Comparison of ENCODE assay signal across 23 cellular contexts in the genomic region with DNA sequence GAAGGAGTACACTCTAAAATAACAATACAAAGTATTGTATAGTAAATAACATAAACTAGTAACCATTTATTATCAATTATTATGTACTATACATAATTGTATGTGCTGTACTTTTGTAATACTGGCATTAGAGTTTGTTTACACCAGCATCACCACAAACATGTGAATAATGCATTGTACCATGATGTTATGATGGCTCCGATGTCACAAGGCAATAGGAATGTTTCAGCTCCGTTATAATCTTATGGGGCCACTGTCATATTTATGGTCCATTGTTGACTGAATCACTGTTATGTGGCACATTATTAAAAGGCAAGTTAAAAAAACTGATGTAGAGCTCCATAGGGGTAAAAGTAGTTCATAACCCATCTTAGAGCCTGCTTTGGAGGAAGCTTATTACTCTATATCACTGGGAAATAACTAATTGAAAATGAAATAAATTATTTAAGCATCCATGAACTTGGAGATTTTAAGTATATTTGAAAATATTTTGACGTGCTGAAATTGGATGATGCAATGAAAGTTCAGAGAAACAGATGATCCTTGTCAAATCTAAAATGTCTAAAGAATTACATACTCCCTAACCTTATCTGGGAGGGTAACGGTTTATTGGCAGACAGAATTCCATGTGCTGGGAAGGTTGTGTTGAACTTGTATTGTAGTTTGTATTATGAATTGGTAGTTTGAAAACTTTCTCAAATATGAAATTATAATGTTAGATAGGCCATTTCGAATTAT.
"Had no signal": no experiment of that assay in that cellular context is flagged by ENCODE, and none has a peak within 500 bp of the region (broad histone marks: within the 10 kb centered on the region; RNA-seq: fewer than 3 reads in every experiment).

No MANE protein-coding gene starts in this region.

- H3K4me1 ChIP-seq: prostate gland had no signal

- ATAC-seq: activated T-cell treated with anti-CD3 and anti-CD28 coated beads, Interleukin-2, amount 50 U/mL, for 72 hours; esophagus mucosa; natural killer cell treated with Interleukin-12 subunit alpha and Interleukin-12 subunit beta and Interleukin-15 and Interleukin-18, amount 100 ng/mL, for 72 hours; stimulated activated naive CD8-positive, alpha-beta T cell treated with anti-CD3 and anti-CD28 coated beads, Interleukin-15, Interleukin-2, amounts not matched to agents 100 U/mL and 50 U/mL, for 24 hours; T-helper 17 cell had no signal

- H3K27me3 ChIP-seq: adrenal gland, right atrium auricular region, tibial artery, vagina had no signal

- H3K27me3 Mint-ChIP-seq: natural killer cell treated with Interleukin-12 subunit alpha and Interleukin-12 subunit beta and Interleukin-15 and Interleukin-18, amount 100 ng/mL, for 72 hours; T-helper 17 cell had no signal

- H3K36me3 Mint-ChIP-seq: mesothelial cell of epicardium; natural killer cell treated with Interleukin-12 subunit alpha and Interleukin-12 subunit beta and Interleukin-15 and Interleukin-18, amount 100 ng/mL, for 72 hours had no signal

- DNase-seq: activated CD4-positive, alpha-beta T cell treated with anti-CD3 and anti-CD28 coated beads, Interleukin-2, amount 50 U/mL, for 4 hours; activated CD4-positive, CD25-positive, alpha-beta regulatory T cell treated with anti-CD3 and anti-CD28 coated beads, Interleukin-2, amount 50 U/mL, for 72 hours; activated effector memory CD4-positive, alpha-beta T cell treated with anti-CD3 and anti-CD28 coated beads, Interleukin-2, amount 50 U/mL, for 16 hours; activated naive CD4-positive, alpha-beta T cell treated with anti-CD3 and anti-CD28 coated beads, Interleukin-2, amount 50 U/mL, for 16 hours; activated T-cell treated with anti-CD3 and anti-CD28 coated beads, Interleukin-2, amount 50 U/mL, for 72 hours; adrenal gland; cerebellar nuclear complex; cortex of kidney; foreskin melanocyte; head of caudate nucleus; stimulated activated CD4-positive, alpha-beta T cell treated with anti-CD3 and anti-CD28 coated beads, Interleukin-2, amount 100 ng/mL, for 24 hours; stimulated activated naive CD8-positive, alpha-beta T cell treated with anti-CD3 and anti-CD28 coated beads, Interleukin-15, Interleukin-2, amounts not matched to agents 100 U/mL and 50 U/mL, for 24 hours; substantia nigra; T-helper 17 cell; tibial artery had no signal

- H3K27ac Mint-ChIP-seq: activated T-cell treated with anti-CD3 and anti-CD28 coated beads, Interleukin-2, amount 50 U/mL, for 72 hours; mesothelial cell of epicardium; natural killer cell treated with Interleukin-12 subunit alpha and Interleukin-12 subunit beta and Interleukin-15 and Interleukin-18, amount 100 ng/mL, for 72 hours; T-helper 17 cell had no signal

- H3K4me3 ChIP-seq: adrenal gland, lung, prostate gland, right atrium auricular region, tibial artery, vagina had no signal

- H3K27ac ChIP-seq: adrenal gland, prostate gland, right atrium auricular region, tibial artery, vagina, VCaP had no signal

- H3K9me3 ChIP-seq: adrenal gland, prostate gland, right atrium auricular region, tibial artery, vagina had no signal

- H3K36me3 ChIP-seq: adrenal gland, prostate gland, right atrium auricular region, tibial artery, vagina had no signal

- H3K4me3 Mint-ChIP-seq: activated T-cell treated with anti-CD3 and anti-CD28 coated beads, Interleukin-2, amount 50 U/mL, for 72 hours; mesothelial cell of epicardium; natural killer cell treated with Interleukin-12 subunit alpha and Interleukin-12 subunit beta and Interleukin-15 and Interleukin-18, amount 100 ng/mL, for 72 hours; T-helper 17 cell had no signal

- H3K9me3 Mint-ChIP-seq: activated T-cell treated with anti-CD3 and anti-CD28 coated beads, Interleukin-2, amount 50 U/mL, for 72 hours; mesothelial cell of epicardium; natural killer cell treated with Interleukin-12 subunit alpha and Interleukin-12 subunit beta and Interleukin-15 and Interleukin-18, amount 100 ng/mL, for 72 hours had no signal
